ENCODE assay signal across 1 cellular context in genomic region chr2:105299290-105299689, GRCh38.
TF ChIP-seq lines count a peak whose summit lies in the region.

No MANE protein-coding gene starts in this region.

TF ChIP-seq in HepG2, 621 proteins besides CTCF, POLR2A, EP300 and RAD21:
- no peak for TF ChIP-seq CSRNP1 (CRISPR knock-in tag; IDR thresholded peaks at IDR 0.05)
- TF ChIP-seq, protein P1, sequence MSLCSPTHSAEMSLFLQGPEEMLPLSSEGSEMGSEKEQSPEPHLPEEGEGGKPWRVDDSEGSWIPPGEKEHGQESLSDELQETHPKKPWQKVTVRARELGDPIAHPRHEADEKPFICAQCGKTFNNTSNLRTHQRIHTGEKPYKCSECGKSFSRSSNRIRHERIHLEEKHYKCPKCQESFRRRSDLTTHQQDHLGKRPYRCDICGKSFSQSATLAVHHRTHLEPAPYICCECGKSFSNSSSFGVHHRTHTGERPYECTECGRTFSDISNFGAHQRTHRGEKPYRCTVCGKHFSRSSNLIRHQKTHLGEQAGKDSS (CRISPR knock-in tag; IDR thresholded peaks at IDR 0.05; ENCODE audit: borderline replicate concordance, low read depth), result no peak
